In genomic region chr5:134139377-134139851, GRCh38 we compare ENCODE assay signal across 14 cellular contexts. TPM values are rescaled to one million over a fixed set of nuclear protein-coding genes. Genes with fewer than 3 reads are reported as not detected.
DNase-seq lines count a peak whose midpoint lies in the region; ATAC-seq and TF ChIP-seq lines count a peak whose summit lies in the region.
"Had no signal": no experiment of that assay in that cellular context is flagged by ENCODE, and none has a peak within 500 bp of the region (broad histone marks: within the 10 kb centered on the region; RNA-seq: fewer than 3 reads in every experiment).

No MANE protein-coding gene starts in this region.

- H3K4me3 Mint-ChIP-seq in MCF 10A (ENCODE audit: unreplicated experiment) (no peak overlapping the region), progenitor cell of endocrine pancreas (ENCODE audit: low read depth) (no peak overlapping the region)

- H3K9me3 Mint-ChIP-seq in MCF 10A (ENCODE audit: unreplicated experiment) (no peaks in the 10 kb centered on the region), progenitor cell of endocrine pancreas (ENCODE audit: low read depth) (no peaks in the 10 kb centered on the region)

- peaks cover 30% of the 10 kb centered on the region for H3K79me2 ChIP-seq in mammary epithelial cell (ENCODE audit: insufficient read depth, low read length)

- DNase-seq in MCF 10A (ENCODE audit: unreplicated experiment) (no peak), mammary epithelial cell (no peak), breast epithelium (ENCODE audit: low spot score in 2 of 2) (peak in 1 of 2 donors; percentile 16), lower lobe of right lung (peak; percentile 23), upper lobe of right lung (peak; percentile 40), cerebellum (ENCODE audit: low spot score) (no peak), NCI-H2029 (lab: John Stamatoyannopoulos, UW) (no peak), progenitor cell of endocrine pancreas (ENCODE audit: low spot score, unreplicated experiment) (no peak)
- DNase-seq: activated T-cell treated with anti-CD3 and anti-CD28 coated beads, Interleukin-2, amount 50 U/mL, for 1 hour; brain microvascular endothelial cell; KBM-7; NCI-H1694 treated with DMSO at 0.1 percent for 48 hours; NCI-H82 had no signal

- H3K27ac Mint-ChIP-seq in MCF 10A (ENCODE audit: low read depth, unreplicated experiment), result peak overlapping the region; percentile 83
- H3K27ac Mint-ChIP-seq in progenitor cell of endocrine pancreas, result no peak overlapping the region

- H3K9ac ChIP-seq in mammary epithelial cell (ENCODE audit: insufficient read depth, low read length), result no peak overlapping the region

- in situ Hi-C loops in mammary epithelial cell (cut with MboI; ENCODE audit: low sequenced_read_pairs in 2 of 2), result loop anchor here in 1 of 2 donors (5.0 kb wide), 1 partner anchor 97 kb away; no protein-coding TSS in a partner anchor

- intact Hi-C loops in MCF 10A (cut with micrococcal nuclease) (no loop called here), mammary epithelial cell (cut with micrococcal nuclease) (no loop called here), breast epithelium (cut with DNase I; ENCODE audit: low total_unique reads) (loop anchor here (5.0 to 10.0 kb wide), 2 partner anchors 95 to 797 kb away; no protein-coding TSS in a partner anchor), lower lobe of right lung (cut with DNase I) (no loop called here), upper lobe of right lung (cut with DNase I) (loop anchor here (10.0 kb wide), 1 partner anchor 95 kb away; no protein-coding TSS in a partner anchor)

- H2AFZ ChIP-seq in mammary epithelial cell (ENCODE audit: low read depth, low read length), result no peak overlapping the region

- BruUV-seq in MCF 10A (replicated peaks; lab: Mats Ljungman, UMichigan), result no TSS peak
- BruUV-seq in mammary epithelial cell (replicated peaks; lab: Mats Ljungman, UMichigan), result no TSS peak

- 70% methylated on average over 1 of the region's 4 CpGs for WGBS in mammary epithelial cell (ENCODE audit: low coverage, missing lambda C conversion rate)

- H3K4me1 Mint-ChIP-seq in MCF 10A (ENCODE audit: insufficient read depth, unreplicated experiment), result peaks cover 23% of the 10 kb centered on the region
- H3K4me1 Mint-ChIP-seq in progenitor cell of endocrine pancreas (ENCODE audit: low read depth), result no peaks in the 10 kb centered on the region

- ATAC-seq in lower lobe of right lung, result no peak
- no peak for ATAC-seq in upper lobe of right lung

- H3K27me3 Mint-ChIP-seq in MCF 10A (ENCODE audit: insufficient read depth, unreplicated experiment) (no peaks in the 10 kb centered on the region), progenitor cell of endocrine pancreas (no peaks in the 10 kb centered on the region)

- H3K9me3 ChIP-seq in mammary epithelial cell (replicated peaks; ENCODE audit: insufficient read depth, low read length), result no peaks in the 10 kb centered on the region
- H3K9me3 ChIP-seq in breast epithelium, result no peaks in the 10 kb centered on the region
- H3K9me3 ChIP-seq in lower lobe of right lung, result no peaks in the 10 kb centered on the region
- no peaks in the 10 kb centered on the region for H3K9me3 ChIP-seq in upper lobe of right lung
- H3K9me3 ChIP-seq: vagina had no signal

- H3K4me3 ChIP-seq in mammary epithelial cell (replicated peaks in 1 of 3; ENCODE audit: insufficient read depth in 1 of 3, low read depth in 2 of 3, low read length in 3 of 3) (no peak overlapping the region), breast epithelium (no peak overlapping the region), lower lobe of right lung (no peak overlapping the region), upper lobe of right lung (no peak overlapping the region)
- H3K4me3 ChIP-seq: vagina had no signal

- CTCF ChIA-PET in MCF 10A (lab: Yijun Ruan, JAX) (interaction anchor here (0.6 to 19.8 kb wide), 25 partner anchors 7 to 1232 kb away, joined by 3 to 867 read pairs (median 5); no protein-coding TSS in a partner anchor), mammary epithelial cell (lab: Charles Lee; ENCODE audit: low non-redundant PET) (interaction anchor here (3.5 kb wide), 1 partner anchor 100 kb away, joined by 39 read pairs; no protein-coding TSS in a partner anchor)

- H3K27ac ChIP-seq in mammary epithelial cell (ENCODE audit: insufficient read depth, low read depth, low read length) (no peak overlapping the region), breast epithelium (peak overlapping the region; percentile 29 to 33), lower lobe of right lung (no peak overlapping the region), upper lobe of right lung (no peak overlapping the region)
- H3K27ac ChIP-seq: brain microvascular endothelial cell, vagina had no signal

- H3K36me3 Mint-ChIP-seq in MCF 10A (ENCODE audit: insufficient read depth, unreplicated experiment) (peaks cover 67% of the 10 kb centered on the region), progenitor cell of endocrine pancreas (ENCODE audit: insufficient read depth) (peaks cover 8% of the 10 kb centered on the region)

- peaks cover 3% of the 10 kb centered on the region for H3K36me3 ChIP-seq in mammary epithelial cell (ENCODE audit: insufficient read depth, low read length)
- H3K36me3 ChIP-seq in breast epithelium, result no peaks in the 10 kb centered on the region
- peaks cover 77% of the 10 kb centered on the region for H3K36me3 ChIP-seq in lower lobe of right lung
- H3K36me3 ChIP-seq in upper lobe of right lung, result peaks cover 51% of the 10 kb centered on the region

- H3K27me3 ChIP-seq in mammary epithelial cell (ENCODE audit: insufficient read depth, low read length) (no peaks in the 10 kb centered on the region), breast epithelium (no peaks in the 10 kb centered on the region), lower lobe of right lung (ENCODE audit: low read depth) (no peaks in the 10 kb centered on the region), upper lobe of right lung (no peaks in the 10 kb centered on the region)
- H3K27me3 ChIP-seq: brain microvascular endothelial cell, vagina had no signal

- no peak overlapping the region for H3K4me2 ChIP-seq in mammary epithelial cell (ENCODE audit: insufficient read depth, low read depth, low read length)

- no peak for TF ChIP-seq POLR2A in breast epithelium (IDR thresholded peaks at IDR 0.05)

- POLR2A ChIA-PET in MCF 10A (lab: Yijun Ruan, JAX), result interaction anchor here (0.5 to 4.5 kb wide), 3 partner anchors 14 to 98 kb away, joined by 3 to 44 read pairs (median 3); no protein-coding TSS in a partner anchor

- no peaks in the 10 kb centered on the region for H4K20me1 ChIP-seq in mammary epithelial cell (ENCODE audit: insufficient read depth, low read length)

- TF ChIP-seq CTCF in MCF 10A (IDR thresholded peaks at IDR 0.05; ENCODE audit: unreplicated experiment) (no peak), mammary epithelial cell (conservative IDR thresholded peaks at IDR 0.05 in 1 of 2, IDR thresholded peaks at IDR 0.05 in 1 of 2; ENCODE audit: extremely low read depth in 1 of 2, insufficient read depth in 1 of 2, low read depth in 1 of 2, low read length in 2 of 2) (no peak), breast epithelium (IDR thresholded peaks at IDR 0.05) (no peak), lower lobe of right lung (IDR thresholded peaks at IDR 0.05) (no peak), upper lobe of right lung (IDR thresholded peaks at IDR 0.05) (no peak), progenitor cell of endocrine pancreas (IDR thresholded peaks at IDR 0.05; ENCODE audit: unreplicated experiment) (no peak)

- dilution Hi-C loops in mammary epithelial cell (cut with HindIII; ENCODE audit: low sequenced_read_pairs), result no loop called here

- H3K4me1 ChIP-seq in mammary epithelial cell (ENCODE audit: insufficient read depth, low read length) (peaks cover 36% of the 10 kb centered on the region), breast epithelium (peaks cover 2 to 6% of the 10 kb centered on the region in 2 donors), lower lobe of right lung (peaks cover 22% of the 10 kb centered on the region), upper lobe of right lung (no peaks in the 10 kb centered on the region)

RNA-seq across cellular contexts. Expression of gene TCF7, which starts 24.9 kb away (rescaled TPM):
- 0.29 and 0.42 TPM in 2 replicates for total RNA-seq in MCF 10A (2022)
- total RNA-seq in mammary epithelial cell, result 1 to 10 TPM; 3.3 to 6.5 TPM
- polyA plus RNA-seq in mammary epithelial cell, result 2.0 TPM
- 18.8 TPM for polyA minus RNA-seq in mammary epithelial cell
- total RNA-seq in breast epithelium, result 1 to 10 TPM; 2.1 to 8.0 (median 6.6) TPM
- 5.7 TPM for total RNA-seq in lower lobe of right lung
- 7.0 TPM for total RNA-seq in upper lobe of right lung
- 1.5 TPM for total RNA-seq in cerebellum
- 14.4 and 16.6 TPM in 2 replicates for total RNA-seq in progenitor cell of endocrine pancreas

RNA-seq across cellular contexts. Expression of gene SKP1, which starts 37.3 kb away (rescaled TPM):
- total RNA-seq in MCF 10A (2022), result 415 and 488 TPM in 2 replicates
- 100 to 1,000 TPM; 146 to 231 TPM for total RNA-seq in mammary epithelial cell
- 389 TPM for polyA plus RNA-seq in mammary epithelial cell
- 130 TPM for polyA minus RNA-seq in mammary epithelial cell
- 100 to 1,000 TPM; 158 to 291 (median 259) TPM for total RNA-seq in breast epithelium
- total RNA-seq in lower lobe of right lung, result 249 TPM
- 234 TPM for total RNA-seq in upper lobe of right lung
- total RNA-seq in cerebellum, result 167 TPM
- total RNA-seq in progenitor cell of endocrine pancreas, result 339 and 358 TPM in 2 replicates

Comparison
In these comparisons a context has a peak if more than half of its experiments do, and no peak if none do; other contexts are left out.
1. H3K27ac ChIP-seq: peak in breast epithelium (2 of 2); none in mammary epithelial cell (single experiment), lower lobe of right lung (single experiment) and upper lobe of right lung (single experiment).
2. intact Hi-C loops: an anchor here in breast epithelium (5.0 to 10.0 kb wide) and upper lobe of right lung (10.0 kb wide); none called in MCF 10A, mammary epithelial cell and lower lobe of right lung.
3. DNase-seq: peak in lower lobe of right lung (single experiment) and upper lobe of right lung (single experiment); none in MCF 10A (single experiment), mammary epithelial cell (single experiment), cerebellum (single experiment), NCI-H2029 (single experiment) and progenitor cell of endocrine pancreas (single experiment).